8 cellular contexts compared by ENCODE assay signal in genomic region chr2:95122197-95122551, GRCh38. TPM values are rescaled to one million over a fixed set of nuclear protein-coding genes. Genes with fewer than 3 reads are reported as not detected.
DNase-seq lines count a peak whose midpoint lies in the region; ATAC-seq and TF ChIP-seq lines count a peak whose summit lies in the region.

No MANE protein-coding gene starts in this region.

- no peak for TF ChIP-seq POLR2A in right lobe of liver (IDR thresholded peaks at IDR 0.05)

- no peaks in the 10 kb centered on the region for H3K27me3 Mint-ChIP-seq in T-helper 2 cell treated with Interferon-gamma antibody and Interleukin-4, amounts not matched to agents 5 μg/mL and 100 μg/mL, for 36 hours (ENCODE audit: low read depth)

- TF ChIP-seq CTCF in right lobe of liver (IDR thresholded peaks at IDR 0.05), result no peak
- no peak for TF ChIP-seq CTCF in upper lobe of right lung (IDR thresholded peaks at IDR 0.05)

- 32% methylated on average over 3 of the region's 5 CpGs for WGBS in right lobe of liver (ENCODE audit: insufficient coverage, low coverage, low lambda C conversion rate, missing lambda C conversion rate)

- H3K4me1 ChIP-seq in adipocyte (ENCODE audit: control insufficient read depth, insufficient read depth, low read length), result peaks cover 31% of the 10 kb centered on the region
- peaks cover 0 to 25% (median 5%) of the 10 kb centered on the region in 4 donors for H3K4me1 ChIP-seq in right lobe of liver
- peaks cover 34% of the 10 kb centered on the region for H3K4me1 ChIP-seq in upper lobe of right lung

- H3K4me1 Mint-ChIP-seq in T-helper 2 cell treated with Interferon-gamma antibody and Interleukin-4, amounts not matched to agents 5 μg/mL and 100 μg/mL, for 36 hours (ENCODE audit: low read depth), result peaks cover 39% of the 10 kb centered on the region

- peak overlapping the region; percentile 98 for H3K4me3 ChIP-seq in adipocyte (ENCODE audit: low read length)
- peak overlapping the region; percentile 95 to 98 (median 98) for H3K4me3 ChIP-seq in right lobe of liver
- H3K4me3 ChIP-seq in upper lobe of right lung, result peak overlapping the region; percentile 99

- no peak for DNase-seq in T-helper 2 cell treated with Interferon-gamma antibody and Interleukin-4, amounts not matched to agents 5 μg/mL and 100 μg/mL, for 36 hours (ENCODE audit: low spot score)
- DNase-seq in T-helper 2 cell (no peak), adipocyte (ENCODE audit: low read depth) (no peak), right lobe of liver (no peak), upper lobe of right lung (no peak), HEK293T (ENCODE audit: extremely low spot score) (no peak)

- no peaks in the 10 kb centered on the region for H3K27me3 ChIP-seq in adipocyte (replicated peaks; ENCODE audit: control insufficient read depth, insufficient read depth, low read length)
- no peaks in the 10 kb centered on the region for H3K27me3 ChIP-seq in right lobe of liver
- H3K27me3 ChIP-seq in upper lobe of right lung, result no peaks in the 10 kb centered on the region

- H3K9me3 Mint-ChIP-seq in T-helper 2 cell treated with Interferon-gamma antibody and Interleukin-4, amounts not matched to agents 5 μg/mL and 100 μg/mL, for 36 hours, result peaks cover 3% of the 10 kb centered on the region

- H3K36me3 Mint-ChIP-seq in T-helper 2 cell treated with Interferon-gamma antibody and Interleukin-4, amounts not matched to agents 5 μg/mL and 100 μg/mL, for 36 hours (ENCODE audit: low read depth), result peaks cover 23% of the 10 kb centered on the region

- intact Hi-C loops in right lobe of liver (cut with DNase I), result no loop called here
- intact Hi-C loops in upper lobe of right lung (cut with DNase I), result no loop called here

- POLR2A ChIA-PET in HEK293T (lab: Yijun Ruan, JAX), result interaction anchor here (0.6 to 4.4 kb wide), 15 partner anchors 13 to 162 kb away, joined by 3 to 38 read pairs (median 4); partner anchors contain the start of genes ZNF2 and ZNF514

- peak; percentile 10 for ATAC-seq in HG03139 (IDR thresholded peaks at IDR 0.05; ENCODE audit: unreplicated experiment)
- no peak for ATAC-seq in right lobe of liver
- ATAC-seq in upper lobe of right lung, result no peak
- ATAC-seq in HG03457 (IDR thresholded peaks at IDR 0.05; ENCODE audit: unreplicated experiment), result no peak

- H3K4me3 Mint-ChIP-seq in T-helper 2 cell treated with Interferon-gamma antibody and Interleukin-4, amounts not matched to agents 5 μg/mL and 100 μg/mL, for 36 hours, result peak overlapping the region; percentile 96

- H3K9me3 ChIP-seq in adipocyte (ENCODE audit: control insufficient read depth, low read length), result no peaks in the 10 kb centered on the region
- no peaks in the 10 kb centered on the region for H3K9me3 ChIP-seq in right lobe of liver
- no peaks in the 10 kb centered on the region for H3K9me3 ChIP-seq in upper lobe of right lung

- CTCF ChIA-PET in HEK293T (lab: Yijun Ruan, JAX), result interaction anchor here (0.6 to 1.0 kb wide), 2 partner anchors 136 to 878 kb away, joined by 3 to 4 read pairs; no protein-coding TSS in a partner anchor

- H3K36me3 ChIP-seq in adipocyte (ENCODE audit: control insufficient read depth, insufficient read depth, low read length, severe bottlenecking), result peaks cover 5% of the 10 kb centered on the region
- H3K36me3 ChIP-seq in right lobe of liver, result no peaks in the 10 kb centered on the region
- H3K36me3 ChIP-seq in upper lobe of right lung, result peaks cover 7% of the 10 kb centered on the region

- peak overlapping the region; percentile 93 for H3K9ac ChIP-seq in adipocyte (ENCODE audit: low read length)

- H3K27ac Mint-ChIP-seq in T-helper 2 cell treated with Interferon-gamma antibody and Interleukin-4, amounts not matched to agents 5 μg/mL and 100 μg/mL, for 36 hours, result peak overlapping the region; percentile 71

- peak overlapping the region in 2 of 3 donors; percentile 95 to 98 for H3K27ac ChIP-seq in right lobe of liver
- H3K27ac ChIP-seq in upper lobe of right lung, result peak overlapping the region; percentile 99

TF ChIP-seq in HEK293T, 16 proteins besides CTCF, POLR2A, EP300 and RAD21:
- TF ChIP-seq L3MBTL2 (conservative IDR thresholded peaks at IDR 0.05), result no peak
TF ChIP-seq in HEK293T: peak in this region for 0.

RNA-seq across cellular contexts. Expression of gene MRPS5, which starts 0.6 kb away (rescaled TPM):
- total RNA-seq in right lobe of liver (10 to 100 TPM; 36.1 to 52.1 (median 47.9) TPM), upper lobe of right lung (55.2 TPM)

RNA-seq across cellular contexts. Expression of gene ZNF514, which starts 37.5 kb away (rescaled TPM):
- total RNA-seq in right lobe of liver, result 1 to 10 TPM; 2.0 to 8.1 (median 5.4) TPM
- 19.8 TPM for total RNA-seq in upper lobe of right lung

RNA-seq across cellular contexts. Expression of gene ZNF2, which starts 43.4 kb away (rescaled TPM):
- total RNA-seq in right lobe of liver (1 to 10 TPM; 1.1 to 2.0 (median 1.8) TPM), upper lobe of right lung (4.7 TPM)
